Comparison of ENCODE assay signal across 8 cellular contexts in the genomic region with DNA sequence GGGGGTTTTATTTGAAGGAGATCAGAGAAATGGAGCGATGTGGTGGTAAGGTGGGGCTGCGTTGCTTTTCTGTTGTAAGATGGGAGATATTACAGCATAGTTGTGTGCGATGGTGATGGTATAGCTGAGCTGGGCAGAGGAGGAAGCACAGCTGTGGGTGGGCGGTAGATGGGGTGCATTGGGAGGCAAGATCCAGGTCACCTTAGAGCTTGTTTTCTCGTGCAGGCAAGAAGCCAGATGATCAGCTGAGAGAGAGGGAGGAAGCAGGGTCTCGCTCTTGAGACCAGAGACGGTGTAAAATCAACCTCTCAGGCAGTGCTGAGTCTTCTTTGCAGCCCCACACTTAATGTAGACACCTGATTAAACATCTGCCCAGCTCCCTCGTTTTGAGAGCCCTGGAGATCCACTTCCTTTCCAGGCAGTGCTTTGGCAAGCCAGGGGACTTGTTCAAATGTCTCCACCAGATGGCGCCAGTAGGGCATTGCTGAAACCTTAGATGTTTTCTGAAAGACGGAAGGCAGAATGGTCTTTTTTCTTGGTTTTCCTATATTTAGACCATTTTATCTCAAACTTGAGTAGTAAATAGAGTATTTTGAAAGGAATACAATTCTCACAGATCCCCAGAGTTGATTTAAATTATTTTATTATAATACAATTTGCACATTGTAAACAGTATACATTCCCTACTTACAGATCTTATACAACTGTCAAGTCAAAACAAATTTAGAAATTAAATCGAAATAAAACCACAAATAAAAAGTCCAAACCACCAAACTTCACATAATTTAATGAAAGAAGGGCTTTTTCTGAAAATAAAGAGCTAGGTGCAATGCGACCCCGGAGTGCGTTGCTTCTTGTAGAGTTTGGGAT. TPM values are rescaled to one million over a fixed set of nuclear protein-coding genes. Genes with fewer than 3 reads are reported as not detected.
DNase-seq lines count a peak whose midpoint lies in the region; ATAC-seq, FAIRE-seq and TF ChIP-seq lines count a peak whose summit lies in the region.

No MANE protein-coding gene starts in this region.

- H3K9me3 ChIP-seq in SK-N-SH (no peaks in the 10 kb centered on the region), trophoblast cell (ENCODE audit: insufficient read depth, low read depth, low read length) (no peaks in the 10 kb centered on the region)

- no peaks in the 10 kb centered on the region for H4K20me1 ChIP-seq in SK-N-SH (ENCODE audit: insufficient read depth)

- no peak overlapping the region for H3K27ac Mint-ChIP-seq in type B pancreatic cell

- H2AFZ ChIP-seq in SK-N-SH (ENCODE audit: low read depth) (no peak overlapping the region), trophoblast cell (ENCODE audit: insufficient read depth, low read length, poor library complexity) (no peak overlapping the region)

- CTCF ChIA-PET in SK-N-SH (lab: Yijun Ruan, JAX): interaction anchor here (0.6 to 5.8 kb wide), 67 partner anchors 8 to 560 kb away, joined by 3 to 110 read pairs (median 4); a partner anchor contains a TSS

- no peak overlapping the region for H3K4me2 ChIP-seq in SK-N-SH
- H3K4me2 ChIP-seq in trophoblast cell (ENCODE audit: low read length): no peak overlapping the region

- H3F3A ChIP-seq in SK-N-SH (replicated peaks; ENCODE audit: insufficient read depth): no peaks in the 10 kb centered on the region

- no peaks in the 10 kb centered on the region for H3K9me2 ChIP-seq in SK-N-SH

- TF ChIP-seq CTCF in SK-N-SH (IDR thresholded peaks at IDR 0.05): peak; percentile 88
- TF ChIP-seq CTCF in type B pancreatic cell (conservative IDR thresholded peaks at IDR 0.05): peak; percentile 95

- H3K36me3 ChIP-seq in SK-N-SH (replicated peaks in 1 of 2; ENCODE audit: control insufficient read depth in 1 of 2, insufficient read depth in 2 of 2, low read length in 1 of 2): no peaks in the 10 kb centered on the region
- H3K36me3 ChIP-seq in trophoblast cell (ENCODE audit: control insufficient read depth in 1 of 2, insufficient read depth in 2 of 2, low read length in 2 of 2): no peaks in the 10 kb centered on the region

- H3K4me1 ChIP-seq in SK-N-SH (ENCODE audit: control insufficient read depth in 1 of 2, insufficient read depth in 2 of 2, low read depth in 1 of 2, low read length in 1 of 2) (peaks cover 0 to 5% of the 10 kb centered on the region in 2 experiments; a peak in 2 of 4 replicates), trophoblast cell (ENCODE audit: control insufficient read depth in 1 of 2, insufficient read depth in 2 of 2, low read length in 2 of 2) (peaks cover 6 to 11% of the 10 kb centered on the region in 2 experiments)

- peak overlapping the region; percentile 41 for H2BK120ac ChIP-seq in trophoblast cell (ENCODE audit: insufficient read depth, low read length, poor library complexity)

- 59% methylated on average over 14 of the region's 14 CpGs for WGBS in SK-N-SH (ENCODE audit: low lambda C conversion rate)
- WGBS in trophoblast cell (ENCODE audit: extremely low coverage, insufficient coverage, insufficient read length): no CpG with 5 or more reads among the region's 14 CpGs

- H3K9ac ChIP-seq in SK-N-SH (no peak overlapping the region), trophoblast cell (ENCODE audit: low read length) (no peak overlapping the region)

- DNase-seq in NAMALWA (ENCODE audit: low spot score): peak; percentile 90
- DNase-seq in SK-N-SH: peak; percentile 77
- DNase-seq in activated naive CD4-positive, alpha-beta T cell treated with Interleukin-2 at 50 U/mL for 16 hours: peak; percentile 73
- DNase-seq in globus pallidus (ENCODE audit: low spot score): peak; percentile 69
- DNase-seq in trophoblast cell: peak; percentile 72 to 94
- DNase-seq in type B pancreatic cell (ENCODE audit: extremely low spot score, unreplicated experiment): peak; percentile 80

- no peak overlapping the region for H3K4ac ChIP-seq in trophoblast cell (ENCODE audit: low read depth, low read length)

- peak; percentile 60 for FAIRE-seq in A204.1 (lab: Jason Lieb, UNC)

- H2AK5ac ChIP-seq in trophoblast cell (ENCODE audit: low read length): no peak overlapping the region

- H3K27ac ChIP-seq in SK-N-SH (ENCODE audit: low read depth in 2 of 2, low read length in 1 of 2) (no peak overlapping the region), trophoblast cell (ENCODE audit: low read depth, low read length) (no peak overlapping the region)

- H3K18ac ChIP-seq in trophoblast cell (ENCODE audit: low read length): no peak overlapping the region

- peaks cover 8% of the 10 kb centered on the region for H3K79me1 ChIP-seq in trophoblast cell (ENCODE audit: low read length)

- peak; percentile 24 for ATAC-seq in GM18867 (IDR thresholded peaks at IDR 0.05; ENCODE audit: unreplicated experiment)

- H2BK5ac ChIP-seq in trophoblast cell (ENCODE audit: low read depth, low read length, poor library complexity): peak overlapping the region; percentile 28

- H3K27me3 Mint-ChIP-seq in type B pancreatic cell: no peaks in the 10 kb centered on the region

- H4K8ac ChIP-seq in trophoblast cell (ENCODE audit: low read depth, low read length): peak overlapping the region; percentile 49

- no peaks in the 10 kb centered on the region for H3K9me3 Mint-ChIP-seq in type B pancreatic cell

- H4K12ac ChIP-seq in trophoblast cell (ENCODE audit: low read depth, low read length): no peak overlapping the region

- H3K27me3 ChIP-seq in SK-N-SH (ENCODE audit: insufficient read depth) (no peaks in the 10 kb centered on the region), trophoblast cell (ENCODE audit: insufficient read depth, low read length) (no peaks in the 10 kb centered on the region)

- no peak overlapping the region for H4K91ac ChIP-seq in trophoblast cell (ENCODE audit: low read depth, low read length)

- TF ChIP-seq RAD21 in SK-N-SH (IDR thresholded peaks at IDR 0.05; ENCODE audit: low read length): peak; percentile 92

- peak overlapping the region; percentile 81 for H2BK12ac ChIP-seq in trophoblast cell (ENCODE audit: low read length)

- no peak overlapping the region for H3K14ac ChIP-seq in trophoblast cell (ENCODE audit: low read length)

- POLR2A ChIA-PET in SK-N-SH (lab: Yijun Ruan, JAX): interaction anchor here (0.6 kb wide), 1 partner anchor 557 kb away, joined by 3 read pairs; no protein-coding TSS in a partner anchor

- no peak for TF ChIP-seq EP300 in SK-N-SH (IDR thresholded peaks at IDR 0.05; ENCODE audit: borderline replicate concordance in 1 of 2, low read depth in 1 of 2, low read length in 1 of 2)

- peaks cover 14% of the 10 kb centered on the region for H3K36me3 Mint-ChIP-seq in type B pancreatic cell

- no peak overlapping the region for H3K4me3 Mint-ChIP-seq in type B pancreatic cell

- H3K4me3 ChIP-seq in SK-N-SH (ENCODE audit: low read depth in 2 of 2, low read length in 1 of 2): peak overlapping the region in 1 of 2 experiments; percentile 45; a peak in 1 of 4 replicates
- no peak overlapping the region for H3K4me3 ChIP-seq in trophoblast cell (ENCODE audit: low read depth, low read length)

- H3K79me2 ChIP-seq in SK-N-SH (ENCODE audit: insufficient read depth) (no peaks in the 10 kb centered on the region), trophoblast cell (ENCODE audit: control insufficient read depth, insufficient read depth, low read length, poor library complexity) (no peaks in the 10 kb centered on the region)

- no peak overlapping the region for H3K23ac ChIP-seq in trophoblast cell (ENCODE audit: low read length)

- peaks cover 37% of the 10 kb centered on the region for H3K4me1 Mint-ChIP-seq in type B pancreatic cell (ENCODE audit: unreplicated experiment)

TF ChIP-seq in SK-N-SH, 30 proteins besides CTCF, POLR2A, EP300 and RAD21 (continues in another document):
- TF ChIP-seq, protein P1, sequence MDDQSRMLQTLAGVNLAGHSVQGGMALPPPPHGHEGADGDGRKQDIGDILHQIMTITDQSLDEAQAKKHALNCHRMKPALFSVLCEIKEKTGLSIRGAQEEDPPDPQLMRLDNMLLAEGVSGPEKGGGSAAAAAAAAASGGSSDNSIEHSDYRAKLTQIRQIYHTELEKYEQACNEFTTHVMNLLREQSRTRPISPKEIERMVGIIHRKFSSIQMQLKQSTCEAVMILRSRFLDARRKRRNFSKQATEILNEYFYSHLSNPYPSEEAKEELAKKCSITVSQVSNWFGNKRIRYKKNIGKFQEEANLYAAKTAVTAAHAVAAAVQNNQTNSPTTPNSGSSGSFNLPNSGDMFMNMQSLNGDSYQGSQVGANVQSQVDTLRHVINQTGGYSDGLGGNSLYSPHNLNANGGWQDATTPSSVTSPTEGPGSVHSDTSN (IDR thresholded peaks at IDR 0.05): no peak
- TF ChIP-seq GATA2 (CRISPR knock-in tag; IDR thresholded peaks at IDR 0.05) (no peak), EZH2phosphoT487 (IDR thresholded peaks at IDR 0.05; ENCODE audit: borderline replicate concordance, low read depth) (no peak), SMC3 (IDR thresholded peaks at IDR 0.05; ENCODE audit: low read depth, low read length) (peak; percentile 96), RFX5 (IDR thresholded peaks at IDR 0.05; ENCODE audit: low read length) (no peak)
- TF ChIP-seq, protein P2, sequence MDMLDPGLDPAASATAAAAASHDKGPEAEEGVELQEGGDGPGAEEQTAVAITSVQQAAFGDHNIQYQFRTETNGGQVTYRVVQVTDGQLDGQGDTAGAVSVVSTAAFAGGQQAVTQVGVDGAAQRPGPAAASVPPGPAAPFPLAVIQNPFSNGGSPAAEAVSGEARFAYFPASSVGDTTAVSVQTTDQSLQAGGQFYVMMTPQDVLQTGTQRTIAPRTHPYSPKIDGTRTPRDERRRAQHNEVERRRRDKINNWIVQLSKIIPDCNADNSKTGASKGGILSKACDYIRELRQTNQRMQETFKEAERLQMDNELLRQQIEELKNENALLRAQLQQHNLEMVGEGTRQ (IDR thresholded peaks at IDR 0.05; ENCODE audit: borderline replicate concordance, low read depth, low read length): no peak
- TF ChIP-seq, protein P3, sequence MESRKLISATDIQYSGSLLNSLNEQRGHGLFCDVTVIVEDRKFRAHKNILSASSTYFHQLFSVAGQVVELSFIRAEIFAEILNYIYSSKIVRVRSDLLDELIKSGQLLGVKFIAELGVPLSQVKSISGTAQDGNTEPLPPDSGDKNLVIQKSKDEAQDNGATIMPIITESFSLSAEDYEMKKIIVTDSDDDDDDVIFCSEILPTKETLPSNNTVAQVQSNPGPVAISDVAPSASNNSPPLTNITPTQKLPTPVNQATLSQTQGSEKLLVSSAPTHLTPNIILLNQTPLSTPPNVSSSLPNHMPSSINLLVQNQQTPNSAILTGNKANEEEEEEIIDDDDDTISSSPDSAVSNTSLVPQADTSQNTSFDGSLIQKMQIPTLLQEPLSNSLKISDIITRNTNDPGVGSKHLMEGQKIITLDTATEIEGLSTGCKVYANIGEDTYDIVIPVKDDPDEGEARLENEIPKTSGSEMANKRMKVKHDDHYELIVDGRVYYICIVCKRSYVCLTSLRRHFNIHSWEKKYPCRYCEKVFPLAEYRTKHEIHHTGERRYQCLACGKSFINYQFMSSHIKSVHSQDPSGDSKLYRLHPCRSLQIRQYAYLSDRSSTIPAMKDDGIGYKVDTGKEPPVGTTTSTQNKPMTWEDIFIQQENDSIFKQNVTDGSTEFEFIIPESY (IDR thresholded peaks at IDR 0.05; ENCODE audit: borderline replicate concordance, low read depth): no peak

RNA-seq across cellular contexts. Expression of a gene that starts 21.1 kb away (rescaled TPM):
- 17.0 and 18.2 TPM in 2 replicates for polyA plus RNA-seq in SK-N-SH (2012; rRNA removed)
- 19.1 and 19.6 TPM in 2 replicates for polyA plus RNA-seq in SK-N-SH (2012; cell fraction: cytosol; rRNA removed)
- 27.3 and 29.3 TPM in 2 replicates for polyA plus RNA-seq in SK-N-SH (2012; cell fraction: nucleus; rRNA removed)
- polyA plus RNA-seq in trophoblast cell (2013): 43.9 and 44.9 TPM in 2 replicates
- total RNA-seq in type B pancreatic cell (ENCODE audit: low replicate concordance): 23.7 and 40.1 TPM in 2 replicates
